Comparison of ENCODE assay signal across 18 cellular contexts in the genomic region with DNA sequence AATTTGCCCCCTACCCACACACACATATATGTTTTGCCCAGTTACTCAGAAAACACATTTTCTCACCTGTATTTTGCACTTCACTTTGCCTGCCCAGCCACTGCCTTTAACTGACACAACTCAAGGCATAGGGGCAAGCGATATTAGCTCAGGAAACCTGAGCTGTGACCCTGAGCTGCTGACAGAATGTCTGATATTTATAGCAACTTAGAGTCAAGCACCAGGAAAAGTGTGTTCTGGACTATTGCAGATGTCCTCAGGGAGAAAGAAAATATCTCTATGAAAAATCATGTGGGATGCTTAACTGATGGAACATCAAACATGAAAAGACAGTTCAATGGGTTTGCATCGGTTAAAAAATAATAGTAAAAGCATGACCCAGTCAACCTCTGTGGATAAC.
DNase-seq lines count a peak whose midpoint lies in the region; ATAC-seq and TF ChIP-seq lines count a peak whose summit lies in the region.
"Had no signal": no experiment of that assay in that cellular context is flagged by ENCODE, and none has a peak within 500 bp of the region (broad histone marks: within the 10 kb centered on the region; RNA-seq: fewer than 3 reads in every experiment).

No MANE protein-coding gene starts in this region.

- H3K4me3 ChIP-seq in right atrium auricular region, result no peak overlapping the region
- H3K4me3 ChIP-seq in gastrocnemius medialis, result peak overlapping the region; percentile 48 to 55 (median 52)
- no peak overlapping the region for H3K4me3 ChIP-seq in esophagus muscularis mucosa
- no peak overlapping the region for H3K4me3 ChIP-seq in transverse colon
- H3K4me3 ChIP-seq: BLaER1 had no signal

- H3K27me3 ChIP-seq in right atrium auricular region (no peaks in the 10 kb centered on the region), gastrocnemius medialis (no peaks in the 10 kb centered on the region), esophagus muscularis mucosa (no peaks in the 10 kb centered on the region), transverse colon (no peaks in the 10 kb centered on the region)
- H3K27me3 ChIP-seq: BLaER1 had no signal

- intact Hi-C loops in Right ventricle myocardium superior (cut with DNase I) (no loop called here), left ventricle myocardium superior (cut with micrococcal nuclease) (no loop called here), gastrocnemius medialis (cut with DNase I; ENCODE audit: low total_unique reads) (loop anchor here (5.0 to 10.0 kb wide), 2 partner anchors 74 to 186 kb away; a partner anchor contains a TSS), esophagus muscularis mucosa (cut with DNase I) (no loop called here), transverse colon (cut with DNase I; ENCODE audit: low total_unique reads) (no loop called here)

- TF ChIP-seq EP300 in esophagus muscularis mucosa (IDR thresholded peaks at IDR 0.05) (no peak), transverse colon (IDR thresholded peaks at IDR 0.05; ENCODE audit: low read depth) (no peak)

- TF ChIP-seq POLR2A in gastrocnemius medialis (IDR thresholded peaks at IDR 0.05) (peak; percentile 33 to 45), esophagus muscularis mucosa (IDR thresholded peaks at IDR 0.05; ENCODE audit: low read depth) (no peak), transverse colon (IDR thresholded peaks at IDR 0.05) (no peak)

- TF ChIP-seq CTCF in right atrium auricular region (IDR thresholded peaks at IDR 0.05) (no peak), gastrocnemius medialis (IDR thresholded peaks at IDR 0.05 in 4 of 5, conservative IDR thresholded peaks at IDR 0.05 in 1 of 5) (no peak), esophagus muscularis mucosa (IDR thresholded peaks at IDR 0.05) (no peak), transverse colon (IDR thresholded peaks at IDR 0.05) (no peak)

- WGBS in esophagus muscularis mucosa, result 66% methylated on average over 2 of the region's 2 CpGs
- WGBS in transverse colon (ENCODE audit: low coverage in 1 of 2), 2 donors, result 63 to 67% methylated on average over 2 of the region's 2 CpGs

- in situ Hi-C loops in gastrocnemius medialis (cut with MboI; ENCODE audit: low sequenced_read_pairs in 4 of 4), result no loop called here
- in situ Hi-C loops in transverse colon (cut with MboI; ENCODE audit: low pct_ligation_motif_present in 1 of 4, low pct_unique_long_range_greater_than_20kb in 1 of 4, low sequenced_read_pairs in 3 of 4), result no loop called here

- H3K36me3 ChIP-seq in right atrium auricular region (no peaks in the 10 kb centered on the region), gastrocnemius medialis (no peaks in the 10 kb centered on the region), esophagus muscularis mucosa (no peaks in the 10 kb centered on the region), transverse colon (no peaks in the 10 kb centered on the region)
- H3K36me3 ChIP-seq: BLaER1 had no signal

- ATAC-seq in Right ventricle myocardium superior (ENCODE audit: poor library complexity) (peak; percentile 78), left ventricle myocardium superior (peak; percentile 71), gastrocnemius medialis (peak; percentile 61 to 67)
- ATAC-seq: HCT116 had no signal

- DNase-seq in Right ventricle myocardium superior (no peak), right atrium auricular region (ENCODE audit: low spot score) (no peak), left ventricle myocardium superior (no peak), gastrocnemius medialis (peak; percentile 48 to 53), SHP77 (lab: John Stamatoyannopoulos, UW) (no peak), esophagus muscularis mucosa (ENCODE audit: extremely low spot score) (no peak), transverse colon (no peak)
- DNase-seq: 8988T; Calu3; CD4-positive, alpha-beta memory T cell; DMS79 treated with DMSO at 0.1 percent for 48 hours; GF-D8; GOT3; H7; HFFc6 had no signal

- H3K27ac ChIP-seq in right atrium auricular region (peak overlapping the region in 1 of 2 donors; percentile 25), gastrocnemius medialis (peak overlapping the region; percentile 85 to 94 (median 88)), esophagus muscularis mucosa (replicated peaks in 1 of 4) (no peak overlapping the region), transverse colon (no peak overlapping the region)
- H3K27ac ChIP-seq: BLaER1, HL-60 had no signal

- H3K9me3 ChIP-seq in right atrium auricular region, result no peaks in the 10 kb centered on the region
- no peaks in the 10 kb centered on the region for H3K9me3 ChIP-seq in gastrocnemius medialis
- no peaks in the 10 kb centered on the region for H3K9me3 ChIP-seq in esophagus muscularis mucosa
- H3K9me3 ChIP-seq in transverse colon, result no peaks in the 10 kb centered on the region
- H3K9me3 ChIP-seq: BLaER1 had no signal

- peaks cover 0 to 19% of the 10 kb centered on the region in 2 donors for H3K4me1 ChIP-seq in right atrium auricular region
- H3K4me1 ChIP-seq in gastrocnemius medialis, result peaks cover 16 to 20% of the 10 kb centered on the region in 2 donors
- peaks cover 0 to 10% (median 2%) of the 10 kb centered on the region in 4 donors for H3K4me1 ChIP-seq in esophagus muscularis mucosa
- no peaks in the 10 kb centered on the region for H3K4me1 ChIP-seq in transverse colon
- H3K4me1 ChIP-seq: BLaER1 had no signal

Comparison
In these comparisons a context has a peak if more than half of its experiments do, and no peak if none do; other contexts are left out.
1. DNase-seq: peak in gastrocnemius medialis (2 of 2); none in Right ventricle myocardium superior (single experiment), right atrium auricular region (single experiment), left ventricle myocardium superior (single experiment), SHP77 (0 of 2), esophagus muscularis mucosa (single experiment) and transverse colon (single experiment).
2. H3K27ac ChIP-seq: peak in gastrocnemius medialis (4 of 4); none in esophagus muscularis mucosa (0 of 4) and transverse colon (0 of 4).
3. H3K4me3 ChIP-seq: peak in gastrocnemius medialis (4 of 4); none in right atrium auricular region (0 of 2), esophagus muscularis mucosa (0 of 4) and transverse colon (0 of 4).
4. POLR2A ChIP-seq: peak in gastrocnemius medialis (2 of 2); none in esophagus muscularis mucosa (single experiment) and transverse colon (single experiment).
5. Peak in every context shown above with its lines, with median percentiles within 50 percentile points of each other: ATAC-seq.